9 cellular contexts compared by ENCODE assay signal in genomic region chr17:48510761-48511604, GRCh38. TPM values are rescaled to one million over a fixed set of nuclear protein-coding genes. Genes with fewer than 3 reads are reported as not detected.
A peak's percentile ranks its signal among the peaks of the same experiment; 100 is the strongest.
DNase-seq lines count a peak whose midpoint lies in the region; ATAC-seq lines count a peak whose summit lies in the region.
"Had no signal": no experiment of that assay in that cellular context is flagged by ENCODE, and none has a peak within 500 bp of the region (broad histone marks: within the 10 kb centered on the region; RNA-seq: fewer than 3 reads in every experiment).

No MANE protein-coding gene starts in this region.

- H3K36me3 Mint-ChIP-seq in activated CD4-positive, alpha-beta memory T cell treated with anti-CD3 and anti-CD28 coated beads for 36 hours = no peaks in the 10 kb centered on the region
- H3K36me3 Mint-ChIP-seq: memory B cell had no signal

- in situ Hi-C loops in G401 (cut with HindIII; ENCODE audit: low sequenced_read_pairs) = no loop called here

- intact Hi-C loops in activated CD4-positive, alpha-beta memory T cell treated with anti-CD3 and anti-CD28 coated beads for 36 hours (cut with micrococcal nuclease) = loop anchor here (1.0 to 2.0 kb wide), 3 partner anchors 18 to 52 kb away; no protein-coding TSS in a partner anchor
- intact Hi-C loops in posterior cingulate gyrus (cut with DNase I) = no loop called here

- no peaks in the 10 kb centered on the region for H3K9me3 Mint-ChIP-seq in activated CD4-positive, alpha-beta memory T cell treated with anti-CD3 and anti-CD28 coated beads for 36 hours
- H3K9me3 Mint-ChIP-seq: memory B cell had no signal

- H3K4me3 Mint-ChIP-seq in activated CD4-positive, alpha-beta memory T cell treated with anti-CD3 and anti-CD28 coated beads for 36 hours = peak overlapping the region; percentile 29
- H3K4me3 Mint-ChIP-seq: memory B cell had no signal

- peak overlapping the region; percentile 77 for H3K27ac Mint-ChIP-seq in activated CD4-positive, alpha-beta memory T cell treated with anti-CD3 and anti-CD28 coated beads for 36 hours
- H3K27ac Mint-ChIP-seq: memory B cell had no signal

- peak; percentile 54 for ATAC-seq in GM18907 (IDR thresholded peaks at IDR 0.05; ENCODE audit: unreplicated experiment)
- ATAC-seq in HG03342 (IDR thresholded peaks at IDR 0.05; ENCODE audit: unreplicated experiment) = peak; percentile 41

- H3K27me3 Mint-ChIP-seq in activated CD4-positive, alpha-beta memory T cell treated with anti-CD3 and anti-CD28 coated beads for 36 hours = peaks cover 5% of the 10 kb centered on the region

- CTCF ChIA-PET in activated CD4-positive, alpha-beta memory T cell treated with anti-CD3 and anti-CD28 coated beads for 36 hours (lab: Charles Lee) = interaction anchor here (0.8 to 1.4 kb wide), 2 partner anchors 126 to 168 kb away, joined by 3 to 5 read pairs; no protein-coding TSS in a partner anchor

- POLR2A ChIA-PET in activated CD4-positive, alpha-beta memory T cell treated with anti-CD3 and anti-CD28 coated beads for 36 hours (lab: Charles Lee) = interaction anchor here (0.6 to 1.5 kb wide), 5 partner anchors 9 to 792 kb away, joined by 3 to 4 read pairs (median 4); no protein-coding TSS in a partner anchor

- peak; percentile 62 for DNase-seq in activated CD4-positive, alpha-beta memory T cell treated with anti-CD3 and anti-CD28 coated beads for 36 hours
- DNase-seq in renal cortical epithelial cell (ENCODE audit: low read depth) (peak; percentile 53), NCI-H1436 treated with DMSO at 0.1 percent for 48 hours (lab: John Stamatoyannopoulos, UW) (no peak), posterior cingulate gyrus (no peak), G401 (ENCODE audit: low spot score) (no peak)

- H3K4me1 Mint-ChIP-seq in activated CD4-positive, alpha-beta memory T cell treated with anti-CD3 and anti-CD28 coated beads for 36 hours (ENCODE audit: low read depth) = peaks cover 41% of the 10 kb centered on the region
- H3K4me1 Mint-ChIP-seq: memory B cell had no signal

RNA-seq across cellular contexts. Expression of gene HOXB1, which starts 19.8 kb away (rescaled TPM):
- total RNA-seq in activated CD4-positive, alpha-beta memory T cell treated with anti-CD3 and anti-CD28 coated beads for 36 hours = not detected
- total RNA-seq in renal cortical epithelial cell = not detected in 2 replicates
- total RNA-seq in G401 (2014; rRNA removed; shearing (Covaris generic)) = not detected in 2 replicates
- total RNA-seq: chondrocyte had no signal

RNA-seq across cellular contexts. Expression of gene HOXB2, which starts 33.9 kb away (rescaled TPM):
- 10 to 100 TPM; 13.3 to 16.8 TPM for total RNA-seq in activated CD4-positive, alpha-beta memory T cell treated with anti-CD3 and anti-CD28 coated beads for 36 hours
- total RNA-seq in renal cortical epithelial cell = 17.4 and 23.7 TPM in 2 replicates
- total RNA-seq in G401 (2014; rRNA removed; shearing (Covaris generic)) = 8.9 and 19.7 TPM in 2 replicates

Comparison
In these comparisons a context has a peak if more than half of its experiments do, and no peak if none do; other contexts are left out.
1. DNase-seq: peak in activated CD4-positive, alpha-beta memory T cell treated with anti-CD3 and anti-CD28 coated beads for 36 hours (single experiment) and renal cortical epithelial cell (single experiment); none in NCI-H1436 treated with DMSO at 0.1 percent for 48 hours (single experiment), posterior cingulate gyrus (0 of 10) and G401 (single experiment).